ENCODE assay signal across 8 cellular contexts in the genomic region with DNA sequence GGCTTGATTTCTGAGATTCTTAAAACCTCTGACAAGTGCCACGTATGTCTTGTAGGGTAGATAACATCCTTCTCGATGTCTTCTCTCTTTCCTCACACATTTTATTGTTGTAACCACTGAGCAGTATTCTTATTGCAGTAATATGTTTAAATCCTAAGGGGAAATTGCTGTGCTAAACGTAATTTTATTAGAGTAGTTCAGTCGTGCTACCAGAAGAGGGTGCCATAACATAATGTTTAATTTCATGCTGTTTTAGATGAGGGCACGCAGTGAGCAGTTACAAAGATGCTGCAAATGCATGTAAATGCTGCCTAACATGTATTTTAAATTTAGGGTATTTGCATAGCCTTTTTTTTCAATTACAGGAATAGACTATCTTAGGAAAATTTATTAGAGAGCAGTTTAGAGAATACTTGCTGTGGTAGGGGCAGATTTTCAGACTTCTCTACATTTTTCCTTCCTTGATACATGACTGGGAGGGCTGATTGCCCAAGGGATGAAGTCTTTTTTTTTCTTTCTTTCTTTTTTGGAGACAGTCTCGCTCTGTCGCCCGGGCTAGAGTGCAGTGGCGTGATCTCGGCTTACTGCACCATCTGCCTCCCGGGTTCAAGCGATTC. TPM values are rescaled to one million over a fixed set of nuclear protein-coding genes. Genes with fewer than 3 reads are reported as not detected.
DNase-seq lines count a peak whose midpoint lies in the region; ATAC-seq, FAIRE-seq and TF ChIP-seq lines count a peak whose summit lies in the region.

No MANE protein-coding gene starts in this region.

- TF ChIP-seq EP300 in tibial nerve (IDR thresholded peaks at IDR 0.05), result no peak

- H3K9ac ChIP-seq in kidney (ENCODE audit: low read length in 2 of 2), result no peak overlapping the region

- intact Hi-C loops in kidney (cut with DNase I), result no loop called here

- H3K4me1 ChIP-seq in kidney (ENCODE audit: control insufficient read depth in 1 of 2, insufficient read depth in 1 of 2, low read depth in 1 of 2, low read length in 2 of 2) (no peaks in the 10 kb centered on the region), tibial nerve (no peaks in the 10 kb centered on the region)

- peak; percentile 91 for FAIRE-seq in kidney (lab: Jason Lieb, UNC)

- no peak for TF ChIP-seq POLR2A in tibial nerve (IDR thresholded peaks at IDR 0.05)

- H3K27me3 ChIP-seq in tibial nerve, result no peaks in the 10 kb centered on the region

- peak; percentile 54 for DNase-seq in DMS114 treated with DMSO at 0.1 percent for 48 hours (lab: John Stamatoyannopoulos, UW; ENCODE audit: unreplicated experiment)
- peak; percentile 36 for DNase-seq in H4 (ENCODE audit: low spot score)
- peak; percentile 28 for DNase-seq in NCI-H460 (ENCODE audit: extremely low read depth, low read depth)
- peak; percentile 22 for DNase-seq in brain pericyte (ENCODE audit: low read depth, low spot score)
- DNase-seq in kidney, result no peak
- DNase-seq in tibial nerve (ENCODE audit: low spot score in 2 of 2), result peak in 1 of 2 donors; percentile 33

- no peaks in the 10 kb centered on the region for H3K9me3 ChIP-seq in kidney (ENCODE audit: control insufficient read depth in 1 of 2, low read length in 2 of 2)
- H3K9me3 ChIP-seq in tibial nerve, result no peaks in the 10 kb centered on the region

- 57 to 59% methylated on average over 12 of the region's 12 CpGs for WGBS in tibial nerve, 2 donors

- ATAC-seq in HG02970 (IDR thresholded peaks at IDR 0.05; ENCODE audit: low FRiP score, unreplicated experiment) (no peak), GM18498 (IDR thresholded peaks at IDR 0.05; ENCODE audit: unreplicated experiment) (no peak)

- TF ChIP-seq CTCF in kidney (IDR thresholded peaks at IDR 0.05; ENCODE audit: borderline replicate concordance, extremely low read depth, insufficient read depth), result peak; percentile 56
- TF ChIP-seq CTCF in tibial nerve (IDR thresholded peaks at IDR 0.05), result peak; percentile 50 to 78 (median 52)

- H3K27ac ChIP-seq in kidney (ENCODE audit: low read depth in 2 of 2, low read length in 2 of 2) (no peak overlapping the region), tibial nerve (no peak overlapping the region)

- peaks cover 0 to 10% of the 10 kb centered on the region in 2 donors for H3K36me3 ChIP-seq in kidney (ENCODE audit: control insufficient read depth in 1 of 2, insufficient read depth in 2 of 2, low read length in 2 of 2)
- H3K36me3 ChIP-seq in tibial nerve, result peaks cover 0 to 83% (median 16%) of the 10 kb centered on the region in 3 donors

- H3K4me3 ChIP-seq in kidney (ENCODE audit: low read length in 2 of 2), result no peak overlapping the region
- no peak overlapping the region for H3K4me3 ChIP-seq in tibial nerve

RNA-seq across cellular contexts. Expression of gene GAN, which starts 51.7 kb away (rescaled TPM):
- 4.0 TPM in 2 replicates for total RNA-seq in H4 (2014; rRNA removed; shearing (Covaris generic))
- 7.0 and 7.5 TPM in 2 replicates for total RNA-seq in NCI-H460 (2014; rRNA removed; shearing (Covaris generic))
- polyA plus RNA-seq in NCI-H460 (2014; cell fraction: nucleus; rRNA removed), result 2.3 and 2.7 TPM in 2 replicates
- total RNA-seq in kidney, result 7.7 TPM
- polyA plus RNA-seq in kidney (ENCODE audit: insufficient read depth, low read depth, low replicate concordance), result 0.60 TPM
- 1 to 10 TPM; 9.0 to 9.3 (median 9.1) TPM for total RNA-seq in tibial nerve
